8 cellular contexts compared by ENCODE assay signal in genomic region chr11:85682330-85683305, GRCh38. TPM values are rescaled to one million over a fixed set of nuclear protein-coding genes. Genes with fewer than 3 reads are reported as not detected.
DNase-seq lines count a peak whose midpoint lies in the region; TF ChIP-seq lines count a peak whose summit lies in the region.

No MANE protein-coding gene starts in this region.

- H3K27me3 ChIP-seq in MG63 = no peaks in the 10 kb centered on the region

- peak overlapping the region; percentile 75 for H3K4me3 ChIP-seq in fibroblast of villous mesenchyme (ENCODE audit: low read depth, low read length)
- H3K4me3 ChIP-seq in MG63 = no peak overlapping the region

- no peaks in the 10 kb centered on the region for H3K36me3 ChIP-seq in MG63

- DNase-seq in G401 (ENCODE audit: low spot score) (peak; percentile 73), HEK293T (ENCODE audit: extremely low spot score) (peak; percentile 80), NCI-H446 treated with DMSO at 0.1 percent for 48 hours (lab: John Stamatoyannopoulos, UW) (peak; percentile 25), fibroblast of villous mesenchyme (ENCODE audit: low read depth) (peak; percentile 47), putamen (ENCODE audit: low spot score) (peak; percentile 77), ureter (ENCODE audit: low spot score) (peak; percentile 65), MG63 (no peak)
- DNase-seq in activated T-cell treated with anti-CD3 and anti-CD28 coated beads, Interleukin-2, amount 50 U/mL, for 48 hours = peak; percentile 75 to 82

- in situ Hi-C loops in G401 (cut with HindIII; ENCODE audit: low sequenced_read_pairs) = no loop called here

- no peak for TF ChIP-seq CTCF in fibroblast of villous mesenchyme (IDR thresholded peaks at IDR 0.05; ENCODE audit: insufficient read depth, low read depth, low read length)

- no peaks in the 10 kb centered on the region for H3K9me3 ChIP-seq in MG63

- CTCF ChIA-PET in HEK293T (lab: Yijun Ruan, JAX) = no interaction called here

- POLR2A ChIA-PET in HEK293T (lab: Yijun Ruan, JAX) = interaction anchor here (0.7 to 2.9 kb wide), 3 partner anchors 18 to 592 kb away, joined by 3 to 12 read pairs (median 3); partner anchors contain the start of gene CREBZF

TF ChIP-seq in HEK293T, 16 proteins besides CTCF, POLR2A, EP300 and RAD21:
- TF ChIP-seq FOXM1 (IDR thresholded peaks at IDR 0.05; ENCODE audit: borderline replicate concordance) = no peak
- TF ChIP-seq L3MBTL2 (conservative IDR thresholded peaks at IDR 0.05) = peak; percentile 55

RNA-seq across cellular contexts. Expression of gene CCDC89, which starts 3.4 kb away (rescaled TPM):
- 8.6 and 10.7 TPM in 2 replicates for total RNA-seq in G401 (2014; rRNA removed; shearing (Covaris generic))
- 2.6 and 3.9 TPM in 2 replicates for total RNA-seq in fibroblast of villous mesenchyme
- 2.5 TPM for total RNA-seq in ureter
- not detected in 2 replicates for total RNA-seq in MG63 (2014; rRNA removed; shearing (Covaris generic); ENCODE audit: low replicate concordance)

RNA-seq across cellular contexts. Expression of gene CREBZF, which starts 17.7 kb away (rescaled TPM):
- 28.1 and 33.9 TPM in 2 replicates for total RNA-seq in G401 (2014; rRNA removed; shearing (Covaris generic))
- total RNA-seq in fibroblast of villous mesenchyme (41.5 and 49.9 TPM in 2 replicates), ureter (48.2 TPM)
- total RNA-seq in MG63 (2014; rRNA removed; shearing (Covaris generic); ENCODE audit: low replicate concordance) = 31.8 and 34.4 TPM in 2 replicates

RNA-seq across cellular contexts. Expression of gene TMEM126A, which starts 34.9 kb away (rescaled TPM):
- total RNA-seq in G401 (2014; rRNA removed; shearing (Covaris generic)) = 12.5 and 29.9 TPM in 2 replicates
- 39.9 and 46.6 TPM in 2 replicates for total RNA-seq in fibroblast of villous mesenchyme
- 23.8 TPM for total RNA-seq in ureter
- 63.7 and 84.1 TPM in 2 replicates for total RNA-seq in MG63 (2014; rRNA removed; shearing (Covaris generic); ENCODE audit: low replicate concordance)

RNA-seq across cellular contexts. Expression of gene TMEM126B, which starts 54.2 kb away (rescaled TPM):
- total RNA-seq in G401 (2014; rRNA removed; shearing (Covaris generic)) = 124 and 163 TPM in 2 replicates
- total RNA-seq in fibroblast of villous mesenchyme (67.0 and 73.0 TPM in 2 replicates), ureter (36.6 TPM)
- 39.6 and 65.9 TPM in 2 replicates for total RNA-seq in MG63 (2014; rRNA removed; shearing (Covaris generic); ENCODE audit: low replicate concordance)

RNA-seq across cellular contexts. Expression of gene DLG2, which starts 55.5 kb away (rescaled TPM):
- 3.8 and 6.6 TPM in 2 replicates for total RNA-seq in G401 (2014; rRNA removed; shearing (Covaris generic))
- total RNA-seq in fibroblast of villous mesenchyme (1.3 TPM in 2 replicates), ureter (19.5 TPM)
- 0.10 TPM in 1 of 2 replicates, not detected in the other for total RNA-seq in MG63 (2014; rRNA removed; shearing (Covaris generic); ENCODE audit: low replicate concordance)
